Comparison of ENCODE assay signal across 17 cellular contexts in the genomic region with DNA sequence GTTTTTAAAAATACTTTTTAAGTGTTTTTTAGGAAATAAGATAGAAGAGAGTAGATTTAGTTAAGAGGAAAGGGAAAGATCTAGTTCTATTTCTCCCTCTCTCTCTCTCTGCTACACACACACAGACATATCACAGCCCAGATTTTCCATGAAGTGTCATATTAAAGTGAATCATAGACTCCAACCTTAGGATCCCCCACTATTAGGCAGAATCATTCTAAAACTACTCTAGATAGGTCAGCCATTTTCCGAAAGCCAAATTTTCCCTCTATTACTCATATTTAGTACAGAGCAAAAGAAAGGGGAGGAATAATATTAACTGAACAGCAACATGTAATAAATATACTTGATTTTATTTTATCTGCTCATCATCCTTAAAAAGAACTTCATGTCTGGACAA. TPM values are rescaled to one million over a fixed set of nuclear protein-coding genes. Genes with fewer than 3 reads are reported as not detected.
DNase-seq lines count a peak whose midpoint lies in the region; ATAC-seq lines count a peak whose summit lies in the region.
"Had no signal": no experiment of that assay in that cellular context is flagged by ENCODE, and none has a peak within 500 bp of the region (broad histone marks: within the 10 kb centered on the region; RNA-seq: fewer than 3 reads in every experiment).

No MANE protein-coding gene starts in this region.

- peak; percentile 49 to 79 for ATAC-seq in activated naive CD4-positive, alpha-beta T cell treated with anti-CD3 and anti-CD28 coated beads, Interleukin-2, amount 50 U/mL, for 72 hours
- ATAC-seq in activated naive CD8-positive, alpha-beta T cell treated with anti-CD3 and anti-CD28 coated beads, Interleukin-2, amount 50 U/mL, for 24 hours: peak; percentile 76
- ATAC-seq in HG03025 (IDR thresholded peaks at IDR 0.05; ENCODE audit: low FRiP score, unreplicated experiment): no peak
- ATAC-seq: gastrocnemius medialis, GM12878 had no signal

- peaks cover 0 to 5% of the 10 kb centered on the region in 2 donors for H3K9me3 Mint-ChIP-seq in activated naive CD4-positive, alpha-beta T cell treated with anti-CD3 and anti-CD28 coated beads, Interleukin-2, amount 50 U/mL, for 72 hours
- no peaks in the 10 kb centered on the region for H3K9me3 Mint-ChIP-seq in activated naive CD8-positive, alpha-beta T cell treated with anti-CD3 and anti-CD28 coated beads, Interleukin-2, amount 50 U/mL, for 24 hours
- H3K9me3 Mint-ChIP-seq: nephron had no signal

- peaks cover 6 to 34% of the 10 kb centered on the region in 2 donors for H3K36me3 Mint-ChIP-seq in activated naive CD4-positive, alpha-beta T cell treated with anti-CD3 and anti-CD28 coated beads, Interleukin-2, amount 50 U/mL, for 72 hours
- H3K36me3 Mint-ChIP-seq in activated naive CD8-positive, alpha-beta T cell treated with anti-CD3 and anti-CD28 coated beads, Interleukin-2, amount 50 U/mL, for 24 hours (ENCODE audit: low read depth): peaks cover 67% of the 10 kb centered on the region

- H3K4me3 Mint-ChIP-seq in activated naive CD8-positive, alpha-beta T cell treated with anti-CD3 and anti-CD28 coated beads, Interleukin-2, amount 50 U/mL, for 24 hours: peak overlapping the region; percentile 13
- H3K4me3 Mint-ChIP-seq: nephron had no signal

- H3K27me3 Mint-ChIP-seq in activated naive CD8-positive, alpha-beta T cell treated with anti-CD3 and anti-CD28 coated beads, Interleukin-2, amount 50 U/mL, for 24 hours: peaks cover 2% of the 10 kb centered on the region

- no peak for DNase-seq in activated naive CD4-positive, alpha-beta T cell treated with anti-CD3 and anti-CD28 coated beads, Interleukin-2, amount 50 U/mL, for 72 hours (ENCODE audit: low spot score in 2 of 2)
- DNase-seq in activated naive CD4-positive, alpha-beta T cell treated with anti-CD3 and anti-CD28 coated beads, Interleukin-2, amount 50 U/mL, for 16 hours: no peak
- no peak for DNase-seq in activated naive CD8-positive, alpha-beta T cell treated with anti-CD3 and anti-CD28 coated beads, Interleukin-2, amount 50 U/mL, for 24 hours
- DNase-seq in kidney glomerular epithelial cell (lab: John Stamatoyannopoulos, UW) (peak; percentile 18), NCI-H524 (lab: John Stamatoyannopoulos, UW) (no peak), activated gamma-delta T cell (lab: John Stamatoyannopoulos, UW) (no peak)
- DNase-seq in stimulated activated CD4-positive, alpha-beta T cell treated with anti-CD3 and anti-CD28 coated beads, Interleukin-12 subunit alpha, Interleukin-12 subunit beta, amount 100 ng/mL, for 4 hours: no peak
- DNase-seq: activated CD8-positive, alpha-beta memory T cell treated with anti-CD3 and anti-CD28 coated beads for 24 hours; gastrocnemius medialis; KG1; NCI-H1092; NCI-H2107; NCI-H69; PC-9 had no signal

- H3K27ac Mint-ChIP-seq in activated naive CD4-positive, alpha-beta T cell treated with anti-CD3 and anti-CD28 coated beads, Interleukin-2, amount 50 U/mL, for 72 hours: peak overlapping the region; percentile 51 to 52
- peak overlapping the region; percentile 96 for H3K27ac Mint-ChIP-seq in activated naive CD8-positive, alpha-beta T cell treated with anti-CD3 and anti-CD28 coated beads, Interleukin-2, amount 50 U/mL, for 24 hours
- H3K27ac Mint-ChIP-seq: nephron had no signal

- peaks cover 95% of the 10 kb centered on the region for H3K4me1 Mint-ChIP-seq in activated naive CD8-positive, alpha-beta T cell treated with anti-CD3 and anti-CD28 coated beads, Interleukin-2, amount 50 U/mL, for 24 hours
- H3K4me1 Mint-ChIP-seq: nephron had no signal

RNA-seq across cellular contexts. Expression of gene RSL24D1, which starts 45.2 kb away (rescaled TPM):
- 100 to 1,000 TPM; 133 to 137 TPM for total RNA-seq in activated naive CD4-positive, alpha-beta T cell treated with anti-CD3 and anti-CD28 coated beads, Interleukin-2, amount 50 U/mL, for 72 hours

RNA-seq across cellular contexts. Expression of gene RAB27A, which starts 47.7 kb away (rescaled TPM):
- total RNA-seq in activated naive CD4-positive, alpha-beta T cell treated with anti-CD3 and anti-CD28 coated beads, Interleukin-2, amount 50 U/mL, for 72 hours: 100 to 1,000 TPM in 1 of 2 donors, 10 to 100 TPM in 1; 99.3 to 111 TPM
